ENCODE assay signal across 23 cellular contexts in the genomic region with DNA sequence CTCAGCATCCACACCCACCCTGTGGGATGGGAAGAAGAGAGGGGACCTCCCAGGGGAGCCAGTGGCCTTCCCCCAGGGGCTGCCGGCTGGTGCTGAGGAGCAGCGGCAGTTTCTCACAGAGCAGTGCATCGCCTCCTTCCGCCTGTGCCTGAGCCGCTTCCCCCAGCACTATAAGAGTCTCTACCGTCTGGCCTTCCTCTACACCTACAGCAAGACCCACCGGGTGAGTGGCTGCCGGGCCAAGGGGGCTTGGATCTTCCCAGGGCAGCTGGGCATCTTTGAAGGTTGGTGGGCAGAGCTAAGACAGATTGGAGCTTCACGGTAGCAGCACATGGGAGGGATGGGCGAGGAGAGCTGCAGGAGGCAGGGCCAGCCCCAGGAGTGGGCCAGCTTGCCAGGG.
DNase-seq lines count a peak whose midpoint lies in the region; ATAC-seq and TF ChIP-seq lines count a peak whose summit lies in the region.
"Had no signal": no experiment of that assay in that cellular context is flagged by ENCODE, and none has a peak within 500 bp of the region (broad histone marks: within the 10 kb centered on the region; RNA-seq: fewer than 3 reads in every experiment).

No MANE protein-coding gene starts in this region.

- peak overlapping the region; percentile 20 to 84 for H3K27ac Mint-ChIP-seq in activated naive CD4-positive, alpha-beta T cell treated with anti-CD3 and anti-CD28 coated beads, Interleukin-2, amount 50 U/mL, for 72 hours
- H3K27ac Mint-ChIP-seq: HFFc6 had no signal

- no peak for ATAC-seq in activated naive CD4-positive, alpha-beta T cell treated with anti-CD3 and anti-CD28 coated beads, Interleukin-2, amount 50 U/mL, for 72 hours
- peak; percentile 2 for ATAC-seq in left ventricle myocardium superior
- ATAC-seq in GM18909 (IDR thresholded peaks at IDR 0.05; ENCODE audit: poor library complexity, unreplicated experiment) = no peak
- ATAC-seq in HG03175 (IDR thresholded peaks at IDR 0.05; ENCODE audit: unreplicated experiment) = no peak
- ATAC-seq: HepG2 had no signal

- H4K20me1 ChIP-seq in osteoblast (ENCODE audit: insufficient read depth, low read length) = peaks cover 3% of the 10 kb centered on the region

- peaks cover 20% of the 10 kb centered on the region for H3K36me3 ChIP-seq in osteoblast (ENCODE audit: insufficient read depth, low read length)

- no peak for TF ChIP-seq CTCF in osteoblast (IDR thresholded peaks at IDR 0.05; ENCODE audit: extremely low read depth, low read depth, low read length)

- H3K36me3 Mint-ChIP-seq in activated naive CD4-positive, alpha-beta T cell treated with anti-CD3 and anti-CD28 coated beads, Interleukin-2, amount 50 U/mL, for 72 hours = peaks cover 0 to 3% of the 10 kb centered on the region in 2 donors

- H3K27me3 ChIP-seq in osteoblast (ENCODE audit: insufficient read depth, low read length) = no peaks in the 10 kb centered on the region

- intact Hi-C loops in left ventricle myocardium superior (cut with micrococcal nuclease) = no loop called here

- H3K27ac ChIP-seq in angular gyrus (ENCODE audit: low read depth, low read length) (peak overlapping the region; percentile 45), osteoblast (ENCODE audit: low read depth, low read length) (no peak overlapping the region)
- H3K27ac ChIP-seq: SK-N-MC had no signal

- no peaks in the 10 kb centered on the region for H3K79me2 ChIP-seq in osteoblast (ENCODE audit: insufficient read depth, low read length)

- no peak for DNase-seq in activated naive CD4-positive, alpha-beta T cell treated with anti-CD3 and anti-CD28 coated beads, Interleukin-2, amount 50 U/mL, for 72 hours (ENCODE audit: low spot score in 2 of 2)
- DNase-seq in activated naive CD4-positive, alpha-beta T cell treated with anti-CD3 and anti-CD28 coated beads, Interleukin-2, amount 50 U/mL, for 16 hours = no peak
- peak; percentile 29 for DNase-seq in left ventricle myocardium superior
- peak; percentile 10 for DNase-seq in osteoblast (ENCODE audit: insufficient read length, low spot score, missing footprints)
- no peak for DNase-seq in H4 (ENCODE audit: low spot score)
- DNase-seq: CD4-positive, CD25-positive, alpha-beta regulatory T cell; DMS153; DND-41; H7; HFFc6; Karpas-422; NCI-H1092; NCI-H1417 treated with DMSO at 0.1 percent for 48 hours; NCI-H2081; NCI-H2227 treated with DMSO at 0.1 percent for 48 hours; NCI-H526 treated with DMSO at 0.1 percent for 48 hours; RPMI8226; SHP77 treated with DMSO at 0.1 percent for 48 hours had no signal

- no peak overlapping the region for H3K4me2 ChIP-seq in osteoblast (ENCODE audit: insufficient read depth, low read length)

- no peak overlapping the region for H2AFZ ChIP-seq in osteoblast (ENCODE audit: low read length)

- no peak overlapping the region for H3K4me3 ChIP-seq in osteoblast (ENCODE audit: insufficient read depth, low read length)
- H3K4me3 ChIP-seq: SK-N-MC had no signal

- H3K4me1 ChIP-seq in osteoblast (ENCODE audit: insufficient read depth, low read length) = no peaks in the 10 kb centered on the region

- H3K9me3 ChIP-seq in osteoblast (ENCODE audit: low read depth, low read length) = no peaks in the 10 kb centered on the region

- H3K9me3 Mint-ChIP-seq in activated naive CD4-positive, alpha-beta T cell treated with anti-CD3 and anti-CD28 coated beads, Interleukin-2, amount 50 U/mL, for 72 hours = no peaks in the 10 kb centered on the region
- H3K9me3 Mint-ChIP-seq: CD4-positive, CD25-positive, alpha-beta regulatory T cell; HFFc6 had no signal

Comparison
In these comparisons a context has a peak if more than half of its experiments do, and no peak if none do; other contexts are left out.
1. DNase-seq: peak in left ventricle myocardium superior (single experiment) and osteoblast (single experiment); none in activated naive CD4-positive, alpha-beta T cell treated with anti-CD3 and anti-CD28 coated beads, Interleukin-2, amount 50 U/mL, for 72 hours (0 of 2), activated naive CD4-positive, alpha-beta T cell treated with anti-CD3 and anti-CD28 coated beads, Interleukin-2, amount 50 U/mL, for 16 hours (single experiment) and H4 (single experiment).